25 cellular contexts compared by ENCODE assay signal in the genomic region with DNA sequence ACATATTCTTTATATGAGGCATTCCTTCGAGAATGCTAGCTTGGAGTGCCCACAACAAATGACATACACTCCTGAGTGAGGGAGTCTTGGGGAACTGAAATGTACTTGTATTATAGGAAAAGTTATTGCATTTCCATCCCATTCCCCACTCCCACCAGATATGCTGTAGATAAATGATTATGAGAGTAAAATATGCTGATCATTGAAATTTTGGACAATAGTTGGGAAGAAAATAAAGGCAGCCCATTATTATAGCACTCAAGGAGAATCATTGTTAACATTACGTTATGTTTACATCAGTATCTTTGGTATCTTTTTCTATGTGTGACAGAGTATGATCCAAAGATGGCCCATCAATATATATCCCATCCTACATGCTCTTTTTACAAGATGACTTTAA.
"Had no signal": no experiment of that assay in that cellular context is flagged by ENCODE, and none has a peak within 500 bp of the region (broad histone marks: within the 10 kb centered on the region; RNA-seq: fewer than 3 reads in every experiment).

No MANE protein-coding gene starts in this region.

- DNase-seq: colonic mucosa; cortex of kidney; effector CD8-positive, alpha-beta T cell; effector memory CD8-positive, alpha-beta T cell; endodermal cell; erythroblast; esophagus squamous epithelium; foreskin fibroblast; foreskin melanocyte; gastrocnemius medialis; glutamatergic neuron; head of caudate nucleus; heart right ventricle; hippocampal formation; left cardiac atrium; left lung; left ventricle myocardium superior; lower lobe of right lung; mesenchymal stem cell; mucosa of descending colon; naive B cell had no signal

- FAIRE-seq: endometrium, islet of Langerhans had no signal

- ATAC-seq: effector memory CD8-positive, alpha-beta T cell; esophagus mucosa; gastrocnemius medialis; heart right ventricle; left cardiac atrium; left lung; left ventricle myocardium superior; lower lobe of right lung; mucosa of descending colon had no signal

- H3K4me3 ChIP-seq: colonic mucosa, esophagus squamous epithelium, gastrocnemius medialis, heart right ventricle, left lung, lower lobe of right lung, mucosa of descending colon had no signal

- H3K27ac ChIP-seq: colonic mucosa, epithelial cell of prostate, esophagus squamous epithelium, gastrocnemius medialis, heart right ventricle, left lung, lower lobe of right lung had no signal

- H3K4me1 ChIP-seq: colonic mucosa, esophagus squamous epithelium, gastrocnemius medialis, left lung, lower lobe of right lung had no signal

- H3K27me3 ChIP-seq: colonic mucosa, esophagus squamous epithelium, gastrocnemius medialis, heart right ventricle, left lung had no signal

- H3K36me3 ChIP-seq: colonic mucosa, esophagus squamous epithelium, gastrocnemius medialis, heart right ventricle, left lung, lower lobe of right lung had no signal

- H3K9me3 ChIP-seq: colonic mucosa, gastrocnemius medialis, lower lobe of right lung, mucosa of descending colon had no signal
